14 cellular contexts compared by ENCODE assay signal in the genomic region with DNA sequence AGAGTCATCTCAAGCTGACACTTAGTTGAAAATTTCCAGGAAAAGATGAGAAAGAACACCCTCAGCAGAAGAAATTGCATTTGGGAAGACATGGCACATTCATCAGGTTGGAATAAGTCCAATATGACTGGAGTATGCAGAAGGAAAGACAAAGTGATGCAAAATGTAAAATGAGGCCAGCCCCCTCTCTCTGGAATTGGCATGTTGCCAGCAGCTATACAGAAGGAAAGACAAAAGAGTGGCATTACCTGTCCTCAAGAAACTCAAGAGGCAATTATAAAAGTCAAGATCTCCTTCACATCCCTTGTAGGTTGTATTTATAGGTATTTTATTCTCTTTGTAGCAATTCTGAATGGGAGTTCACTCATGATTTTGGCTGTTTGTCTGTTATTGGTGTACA.
DNase-seq lines count a peak whose midpoint lies in the region.
"Had no signal": no experiment of that assay in that cellular context is flagged by ENCODE, and none has a peak within 500 bp of the region (broad histone marks: within the 10 kb centered on the region; RNA-seq: fewer than 3 reads in every experiment).

No MANE protein-coding gene starts in this region.

- DNase-seq in NCI-H2171 treated with DMSO at 0.1 percent for 48 hours (lab: John Stamatoyannopoulos, UW) (peak; percentile 48), NCI-H2171 (lab: John Stamatoyannopoulos, UW) (no peak), DMS79 treated with DMSO at 0.1 percent for 48 hours (lab: John Stamatoyannopoulos, UW) (peak; percentile 99), NCI-H2029 treated with DMSO at 0.1 percent for 48 hours (lab: John Stamatoyannopoulos, UW) (peak; percentile 73), NCI-H345 treated with DMSO at 0.1 percent for 48 hours (lab: John Stamatoyannopoulos, UW; ENCODE audit: unreplicated experiment) (peak; percentile 11), NCI-H2107 treated with DMSO at 0.1 percent for 48 hours (lab: John Stamatoyannopoulos, UW; ENCODE audit: unreplicated experiment) (no peak), GF-D8 (lab: John Stamatoyannopoulos, UW) (no peak), NOMO-1 (lab: John Stamatoyannopoulos, UW; ENCODE audit: unreplicated experiment in 2 of 2) (no peak)
- DNase-seq: 8988T; AML-193; Caco-2; CD8-positive, alpha-beta memory T cell; DMS53; H7 had no signal

Comparison
In these comparisons a context has a peak if more than half of its experiments do, and no peak if none do; other contexts are left out.
1. DNase-seq: peak in NCI-H2171 treated with DMSO at 0.1 percent for 48 hours (single experiment), DMS79 treated with DMSO at 0.1 percent for 48 hours (single experiment), NCI-H2029 treated with DMSO at 0.1 percent for 48 hours (single experiment) and NCI-H345 treated with DMSO at 0.1 percent for 48 hours (single experiment); none in NCI-H2171 (single experiment), NCI-H2107 treated with DMSO at 0.1 percent for 48 hours (single experiment), GF-D8 (single experiment) and NOMO-1 (0 of 2).